ENCODE assay signal across 27 cellular contexts in the genomic region with DNA sequence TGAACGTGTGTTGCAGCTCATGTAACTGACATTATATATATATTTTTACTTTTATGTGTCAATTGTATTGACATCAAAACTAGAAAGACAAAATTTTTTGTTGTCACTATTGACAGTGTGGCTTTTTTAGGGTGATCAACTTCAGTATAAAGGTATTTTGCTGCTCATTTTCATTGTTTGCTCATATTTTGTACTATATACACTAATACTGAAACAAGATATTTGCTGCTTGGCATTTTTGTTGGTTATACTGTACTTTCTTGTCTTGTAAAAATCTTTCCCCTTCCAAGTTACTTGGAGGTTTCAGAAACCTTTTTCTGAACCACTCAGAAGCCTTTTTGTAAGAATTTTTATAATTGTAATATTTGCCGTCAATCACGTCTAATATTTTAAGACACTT. TPM values are rescaled to one million over a fixed set of nuclear protein-coding genes. Genes with fewer than 3 reads are reported as not detected.
A peak's percentile ranks its signal among the peaks of the same experiment; 100 is the strongest.
DNase-seq lines count a peak whose midpoint lies in the region; ATAC-seq, FAIRE-seq and TF ChIP-seq lines count a peak whose summit lies in the region.
"Had no signal": no experiment of that assay in that cellular context is flagged by ENCODE, and none has a peak within 500 bp of the region (broad histone marks: within the 10 kb centered on the region; RNA-seq: fewer than 3 reads in every experiment).

No MANE protein-coding gene starts in this region.

- FAIRE-seq in HTR-8/SVneo (lab: Jason Lieb, UNC), result no peak
- FAIRE-seq in small intestine (lab: Jason Lieb, UNC), result no peak
- FAIRE-seq: K562 had no signal

- H3K27me3 ChIP-seq in psoas muscle (ENCODE audit: insufficient read depth in 3 of 3, low read length in 2 of 3) (no peaks in the 10 kb centered on the region), small intestine (ENCODE audit: control insufficient read depth in 2 of 2, insufficient read depth in 2 of 2, low read length in 2 of 2) (no peaks in the 10 kb centered on the region)
- H3K27me3 ChIP-seq: BE2C had no signal

- TF ChIP-seq CTCF in GM12865 (IDR thresholded peaks at IDR 0.05; ENCODE audit: insufficient read depth, low read depth, low read length, missing control alignments) (no peak), psoas muscle (IDR thresholded peaks at IDR 0.05) (no peak)

- H3K27me3 Mint-ChIP-seq in activated T-helper 17 cell treated with anti-CD3 and anti-CD28 coated beads, Interleukin-2, amount 50 U/mL, for 72 hours, result no peaks in the 10 kb centered on the region
- H3K27me3 Mint-ChIP-seq: CD8-positive, alpha-beta memory T cell; T-cell had no signal

- H3K36me3 Mint-ChIP-seq in activated T-helper 17 cell treated with anti-CD3 and anti-CD28 coated beads, Interleukin-2, amount 50 U/mL, for 72 hours (ENCODE audit: low read depth), result peaks cover 14% of the 10 kb centered on the region

- H3K36me3 ChIP-seq in psoas muscle (ENCODE audit: insufficient read depth in 1 of 2, low read depth in 1 of 2), result no peaks in the 10 kb centered on the region
- H3K36me3 ChIP-seq in small intestine (ENCODE audit: control insufficient read depth in 2 of 2, insufficient read depth in 2 of 2, low read length in 2 of 2), result no peaks in the 10 kb centered on the region
- H3K36me3 ChIP-seq: BE2C had no signal

- intact Hi-C loops in psoas muscle (cut with DNase I), result no loop called here

- H3K4me3 ChIP-seq in GM12865 (ENCODE audit: low read depth, low read length), result no peak overlapping the region
- no peak overlapping the region for H3K4me3 ChIP-seq in psoas muscle
- no peak overlapping the region for H3K4me3 ChIP-seq in small intestine (ENCODE audit: low read depth in 1 of 2, low read length in 2 of 2)
- H3K4me3 ChIP-seq: GM23248, K562 had no signal

- H3K27ac Mint-ChIP-seq in activated T-helper 17 cell treated with anti-CD3 and anti-CD28 coated beads, Interleukin-2, amount 50 U/mL, for 72 hours, result no peak overlapping the region
- H3K27ac Mint-ChIP-seq: H9, T-cell had no signal

- H3K9me3 ChIP-seq in psoas muscle (no peaks in the 10 kb centered on the region), small intestine (ENCODE audit: control insufficient read depth, low read depth) (no peaks in the 10 kb centered on the region)
- H3K9me3 ChIP-seq: BE2C had no signal

- peak; percentile 40 for DNase-seq in GM12865 (ENCODE audit: low read depth)
- DNase-seq in psoas muscle, result no peak
- DNase-seq in HTR-8/SVneo (ENCODE audit: insufficient read length, low spot score), result no peak
- no peak for DNase-seq in small intestine
- DNase-seq: BE2C; CD8-positive, alpha-beta memory T cell; DMS 273 treated with DMSO at 0.1 percent for 48 hours; DMS79; EL; GDM1; GM23248; H9; MV-4-11; NCI-H1105 treated with DMSO at 0.1 percent for 48 hours; NCI-H146; NCI-H1930; NCI-H2107; NCI-H524 treated with DMSO at 0.1 percent for 48 hours; NCI-H774; RPMI8226; SHP77; T-cell had no signal

- no peaks in the 10 kb centered on the region for H3K9me3 Mint-ChIP-seq in activated T-helper 17 cell treated with anti-CD3 and anti-CD28 coated beads, Interleukin-2, amount 50 U/mL, for 72 hours
- H3K9me3 Mint-ChIP-seq: CD14-positive monocyte; CD8-positive, alpha-beta memory T cell; H9; T-cell had no signal

- peak overlapping the region; percentile 41 for H3K4me3 Mint-ChIP-seq in activated T-helper 17 cell treated with anti-CD3 and anti-CD28 coated beads, Interleukin-2, amount 50 U/mL, for 72 hours
- H3K4me3 Mint-ChIP-seq: CD14-positive monocyte, H9, T-cell had no signal

- H3K27ac ChIP-seq in psoas muscle (no peak overlapping the region), small intestine (ENCODE audit: low read depth in 1 of 2, low read length in 1 of 2) (no peak overlapping the region)
- H3K27ac ChIP-seq: GM23248 had no signal

- WGBS in psoas muscle, 3 donors, result 80 to 96% (median 93%) methylated on average over 3 of the region's 3 CpGs
- 69 to 88% (median 77%) methylated on average over 3 of the region's 3 CpGs for WGBS in small intestine, 3 donors

- H3K4me1 ChIP-seq in psoas muscle (peaks cover 24% of the 10 kb centered on the region), small intestine (ENCODE audit: control insufficient read depth in 2 of 2, insufficient read depth in 1 of 2, low read depth in 1 of 2, low read length in 1 of 2) (peaks cover 2 to 10% of the 10 kb centered on the region in 2 donors)
- H3K4me1 ChIP-seq: BE2C had no signal

- ATAC-seq in GM19351 (IDR thresholded peaks at IDR 0.05; ENCODE audit: unreplicated experiment), result peak; percentile 45
- ATAC-seq in activated T-helper 17 cell treated with anti-CD3 and anti-CD28 coated beads, Interleukin-2, amount 50 U/mL, for 72 hours (replicated peaks), result peak; percentile 27
- no peak for ATAC-seq in psoas muscle
- ATAC-seq in GM21423 (IDR thresholded peaks at IDR 0.05; ENCODE audit: unreplicated experiment), result no peak
- ATAC-seq: K562, T-cell had no signal

- H3K4me1 Mint-ChIP-seq in activated T-helper 17 cell treated with anti-CD3 and anti-CD28 coated beads, Interleukin-2, amount 50 U/mL, for 72 hours, result peaks cover 44% of the 10 kb centered on the region

RNA-seq across cellular contexts. Expression of gene AFTPH, which starts 16.5 kb away (rescaled TPM):
- total RNA-seq in activated T-helper 17 cell treated with anti-CD3 and anti-CD28 coated beads, Interleukin-2, amount 50 U/mL, for 72 hours, result 10 to 100 TPM; 32.3 to 49.8 TPM
- 10 to 100 TPM; 12.2 to 15.6 (median 13.0) TPM for total RNA-seq in psoas muscle
- polyA plus RNA-seq in psoas muscle, result 10 to 100 TPM; 12.0 to 26.8 (median 13.1) TPM
- polyA plus RNA-seq in small intestine, result 10 to 100 TPM; 27.2 to 51.0 (median 40.3) TPM

Comparison
In these comparisons a context has a peak if more than half of its experiments do, and no peak if none do; other contexts are left out.
1. ATAC-seq: peak in GM19351 (single experiment) and activated T-helper 17 cell treated with anti-CD3 and anti-CD28 coated beads, Interleukin-2, amount 50 U/mL, for 72 hours (single experiment); none in psoas muscle (0 of 4) and GM21423 (single experiment).